18 cellular contexts compared by ENCODE assay signal in genomic region chr10:87064651-87065050, GRCh38. TPM values are rescaled to one million over a fixed set of nuclear protein-coding genes. Genes with fewer than 3 reads are reported as not detected.
"Had no signal": no experiment of that assay in that cellular context is flagged by ENCODE, and none has a peak within 500 bp of the region (broad histone marks: within the 10 kb centered on the region; RNA-seq: fewer than 3 reads in every experiment).

No MANE protein-coding gene starts in this region.

- H3K27ac ChIP-seq: foreskin keratinocyte, heart left ventricle, thoracic aorta, upper lobe of right lung had no signal

- H3K27me3 ChIP-seq: foreskin keratinocyte, heart left ventricle, upper lobe of right lung had no signal

- H3K27me3 Mint-ChIP-seq: activated CD4-positive, alpha-beta T cell treated with anti-CD3 and anti-CD28 coated beads, Interleukin-2, amount 10 ng/mL, durations not matched to agents 24 days and 14 days; central memory CD8-positive, alpha-beta T cell; naive thymus-derived CD4-positive, alpha-beta T cell; stimulated activated naive CD8-positive, alpha-beta T cell treated with anti-CD3 and anti-CD28 coated beads, Interleukin-15, Interleukin-2, amounts not matched to agents 100 ng/mL and 50 ng/mL, for 24 hours; T-helper 17 cell had no signal

- H3K4me1 Mint-ChIP-seq: activated CD4-positive, alpha-beta T cell treated with anti-CD3 and anti-CD28 coated beads, Interleukin-2, amount 10 ng/mL, durations not matched to agents 24 days and 14 days; WTC11 had no signal

- H3K4me3 ChIP-seq: heart left ventricle, lung, mucosa of descending colon, thoracic aorta, upper lobe of right lung had no signal

- H3K9me3 ChIP-seq: heart left ventricle, mucosa of descending colon, thoracic aorta, upper lobe of right lung had no signal

- DNase-seq: activated CD4-positive, alpha-beta T cell treated with anti-CD3 and anti-CD28 coated beads, Interleukin-2, amount 10 ng/mL, durations not matched to agents 24 days and 14 days; activated naive CD4-positive, alpha-beta T cell; activated T-cell treated with anti-CD3 and anti-CD28 coated beads for 4 hours; effector memory CD4-positive, alpha-beta T cell; foreskin keratinocyte; heart left ventricle; mucosa of descending colon; naive thymus-derived CD4-positive, alpha-beta T cell; right cardiac atrium; small intestine; T-helper 17 cell; upper lobe of right lung had no signal

- H3K27ac Mint-ChIP-seq: activated CD4-positive, alpha-beta T cell treated with anti-CD3 and anti-CD28 coated beads, Interleukin-2, amount 10 ng/mL, durations not matched to agents 24 days and 14 days; naive thymus-derived CD4-positive, alpha-beta T cell; stimulated activated naive CD8-positive, alpha-beta T cell treated with anti-CD3 and anti-CD28 coated beads, Interleukin-15, Interleukin-2, amounts not matched to agents 100 ng/mL and 50 ng/mL, for 24 hours; WTC11 had no signal

- H3K4me1 ChIP-seq: foreskin keratinocyte, heart left ventricle, upper lobe of right lung had no signal

- ATAC-seq: foreskin keratinocyte; heart left ventricle; mucosa of descending colon; naive thymus-derived CD4-positive, alpha-beta T cell; right cardiac atrium; T-helper 17 cell; upper lobe of right lung; WTC11 had no signal

- H3K4me3 Mint-ChIP-seq: activated CD4-positive, alpha-beta T cell treated with anti-CD3 and anti-CD28 coated beads, Interleukin-2, amount 10 ng/mL, durations not matched to agents 24 days and 14 days; central memory CD8-positive, alpha-beta T cell; naive thymus-derived CD4-positive, alpha-beta T cell; stimulated activated naive CD8-positive, alpha-beta T cell treated with anti-CD3 and anti-CD28 coated beads, Interleukin-15, Interleukin-2, amounts not matched to agents 100 ng/mL and 50 ng/mL, for 24 hours; T-helper 17 cell; WTC11 had no signal

- H3K9me3 Mint-ChIP-seq: activated CD4-positive, alpha-beta T cell treated with anti-CD3 and anti-CD28 coated beads, Interleukin-2, amount 10 ng/mL, durations not matched to agents 24 days and 14 days; central memory CD8-positive, alpha-beta T cell; naive thymus-derived CD4-positive, alpha-beta T cell; stimulated activated naive CD8-positive, alpha-beta T cell treated with anti-CD3 and anti-CD28 coated beads, Interleukin-15, Interleukin-2, amounts not matched to agents 100 ng/mL and 50 ng/mL, for 24 hours; WTC11 had no signal

RNA-seq across cellular contexts. Expression of gene FAM25A, which starts 44.6 kb away (rescaled TPM):
- total RNA-seq: activated CD4-positive, alpha-beta T cell treated with anti-CD3 and anti-CD28 coated beads, Interleukin-2, amount 10 ng/mL, durations not matched to agents 24 days and 14 days; activated CD8-positive, alpha-beta memory T cell treated with anti-CD3 and anti-CD28 coated beads for 36 hours; heart left ventricle; lung; mucosa of descending colon; naive thymus-derived CD4-positive, alpha-beta T cell; right cardiac atrium; T-helper 17 cell; thoracic aorta; upper lobe of right lung; WTC11 had no signal
